Comparison of ENCODE assay signal across 20 cellular contexts in the genomic region with DNA sequence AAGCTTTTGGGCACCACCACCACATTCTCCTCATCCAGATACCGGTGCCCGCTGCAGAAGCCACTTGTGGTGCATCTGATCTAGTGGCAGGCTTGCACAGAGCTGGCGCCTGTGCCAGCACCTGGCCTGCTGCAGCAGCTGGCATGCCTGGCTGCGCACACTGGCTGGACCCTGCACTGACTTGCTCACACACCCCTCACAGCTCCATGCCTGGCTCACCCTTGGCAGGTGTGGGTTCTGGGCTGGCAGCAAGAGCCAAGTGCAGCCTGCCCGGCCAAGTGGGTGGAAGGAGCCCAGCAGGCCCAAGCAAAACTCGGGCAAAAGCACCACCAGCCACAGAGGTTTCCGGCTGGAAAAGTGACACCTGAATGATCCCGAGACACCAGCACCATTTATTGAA.
A peak's percentile ranks its signal among the peaks of the same experiment; 100 is the strongest.
DNase-seq lines count a peak whose midpoint lies in the region; ATAC-seq, FAIRE-seq and TF ChIP-seq lines count a peak whose summit lies in the region.
"Had no signal": no experiment of that assay in that cellular context is flagged by ENCODE, and none has a peak within 500 bp of the region (broad histone marks: within the 10 kb centered on the region; RNA-seq: fewer than 3 reads in every experiment).

No MANE protein-coding gene starts in this region.

- FAIRE-seq in kidney (lab: Jason Lieb, UNC) = no peak
- FAIRE-seq: A549, GM12891, GM18507 had no signal

- H3K27me3 ChIP-seq in MG63 = no peaks in the 10 kb centered on the region

- no peaks in the 10 kb centered on the region for H3K36me3 ChIP-seq in MG63
- no peaks in the 10 kb centered on the region for H3K36me3 ChIP-seq in kidney (ENCODE audit: control insufficient read depth in 1 of 2, insufficient read depth in 2 of 2, low read length in 2 of 2)

- POLR2A ChIA-PET in naive thymus-derived CD8-positive, alpha-beta T cell (lab: Charles Lee) = no interaction called here

- no peak overlapping the region for H3K4me3 Mint-ChIP-seq in stimulated activated effector memory CD8-positive, alpha-beta T cell treated with anti-CD3 and anti-CD28 coated beads, Interleukin-12 subunit alpha, Interleukin-12 subunit beta, amount 100 ng/mL, for 72 hours
- H3K4me3 Mint-ChIP-seq in activated T-cell treated with anti-CD3 and anti-CD28 coated beads, Interleukin-2, amount 50 U/mL, for 72 hours = no peak overlapping the region
- no peak overlapping the region for H3K4me3 Mint-ChIP-seq in naive thymus-derived CD8-positive, alpha-beta T cell
- H3K4me3 Mint-ChIP-seq: CD4-positive, alpha-beta memory T cell; GM23338; H9 had no signal

- no peak overlapping the region for H3K27ac ChIP-seq in kidney (ENCODE audit: low read depth in 2 of 2, low read length in 2 of 2)
- H3K27ac ChIP-seq: A549 had no signal

- no peak overlapping the region for H3K9ac ChIP-seq in kidney (ENCODE audit: low read length in 2 of 2)

- no peak overlapping the region for H3K27ac Mint-ChIP-seq in stimulated activated effector memory CD8-positive, alpha-beta T cell treated with anti-CD3 and anti-CD28 coated beads, Interleukin-12 subunit alpha, Interleukin-12 subunit beta, amount 100 ng/mL, for 72 hours
- no peak overlapping the region for H3K27ac Mint-ChIP-seq in activated T-cell treated with anti-CD3 and anti-CD28 coated beads, Interleukin-2, amount 50 U/mL, for 72 hours
- no peak overlapping the region for H3K27ac Mint-ChIP-seq in naive thymus-derived CD8-positive, alpha-beta T cell
- H3K27ac Mint-ChIP-seq: CD4-positive, alpha-beta memory T cell; GM23338; H9 had no signal

- H3K27me3 Mint-ChIP-seq in activated T-cell treated with anti-CD3 and anti-CD28 coated beads, Interleukin-2, amount 50 U/mL, for 72 hours (ENCODE audit: low read depth) = no peaks in the 10 kb centered on the region
- no peaks in the 10 kb centered on the region for H3K27me3 Mint-ChIP-seq in naive thymus-derived CD8-positive, alpha-beta T cell
- H3K27me3 Mint-ChIP-seq: CD4-positive, alpha-beta memory T cell had no signal

- DNase-seq in MG63 (peak; percentile 53), kidney (peak; percentile 57), NCI-H748 treated with DMSO at 0.1 percent for 48 hours (lab: John Stamatoyannopoulos, UW) (no peak)
- DNase-seq in stimulated activated effector memory CD8-positive, alpha-beta T cell treated with anti-CD3 and anti-CD28 coated beads, Interleukin-12 subunit alpha, Interleukin-12 subunit beta, amount 100 ng/mL, for 72 hours (ENCODE audit: low spot score in 2 of 2) = no peak
- DNase-seq in activated T-cell treated with anti-CD3 and anti-CD28 coated beads, Interleukin-2, amount 50 U/mL, for 72 hours = no peak
- no peak for DNase-seq in naive thymus-derived CD8-positive, alpha-beta T cell
- DNase-seq: 8988T, ACHN, C1 segment of cervical spinal cord, Calu3, COR-L47, DMS79 treated with DMSO at 0.1 percent for 48 hours, GF-D8, H9 had no signal

- ATAC-seq in stimulated activated effector memory CD8-positive, alpha-beta T cell treated with anti-CD3 and anti-CD28 coated beads, Interleukin-12 subunit alpha, Interleukin-12 subunit beta, amount 100 ng/mL, for 72 hours = peak; percentile 14
- ATAC-seq in activated T-cell treated with anti-CD3 and anti-CD28 coated beads, Interleukin-2, amount 50 U/mL, for 72 hours (replicated peaks in 1 of 2) = no peak
- ATAC-seq in naive thymus-derived CD8-positive, alpha-beta T cell = no peak
- ATAC-seq: A549, GM23338, HCT116 had no signal

- H3K36me3 Mint-ChIP-seq in stimulated activated effector memory CD8-positive, alpha-beta T cell treated with anti-CD3 and anti-CD28 coated beads, Interleukin-12 subunit alpha, Interleukin-12 subunit beta, amount 100 ng/mL, for 72 hours = no peaks in the 10 kb centered on the region
- H3K36me3 Mint-ChIP-seq in activated T-cell treated with anti-CD3 and anti-CD28 coated beads, Interleukin-2, amount 50 U/mL, for 72 hours (ENCODE audit: insufficient read depth in 2 of 2) = no peaks in the 10 kb centered on the region
- no peaks in the 10 kb centered on the region for H3K36me3 Mint-ChIP-seq in naive thymus-derived CD8-positive, alpha-beta T cell
- H3K36me3 Mint-ChIP-seq: CD4-positive, alpha-beta memory T cell had no signal

- H3K4me1 Mint-ChIP-seq in stimulated activated effector memory CD8-positive, alpha-beta T cell treated with anti-CD3 and anti-CD28 coated beads, Interleukin-12 subunit alpha, Interleukin-12 subunit beta, amount 100 ng/mL, for 72 hours = no peaks in the 10 kb centered on the region
- no peaks in the 10 kb centered on the region for H3K4me1 Mint-ChIP-seq in activated T-cell treated with anti-CD3 and anti-CD28 coated beads, Interleukin-2, amount 50 U/mL, for 72 hours (ENCODE audit: low read depth)
- H3K4me1 Mint-ChIP-seq in naive thymus-derived CD8-positive, alpha-beta T cell = no peaks in the 10 kb centered on the region
- H3K4me1 Mint-ChIP-seq: CD4-positive, alpha-beta memory T cell; GM23338 had no signal

- H3K4me3 ChIP-seq in MG63 (no peak overlapping the region), kidney (ENCODE audit: low read length in 2 of 2) (no peak overlapping the region)
- H3K4me3 ChIP-seq: A549, GM23338 had no signal

- intact Hi-C loops in kidney (cut with DNase I) = no loop called here

- peaks cover 10% of the 10 kb centered on the region for H3K9me3 Mint-ChIP-seq in stimulated activated effector memory CD8-positive, alpha-beta T cell treated with anti-CD3 and anti-CD28 coated beads, Interleukin-12 subunit alpha, Interleukin-12 subunit beta, amount 100 ng/mL, for 72 hours
- peaks cover 1 to 4% of the 10 kb centered on the region in 2 donors for H3K9me3 Mint-ChIP-seq in activated T-cell treated with anti-CD3 and anti-CD28 coated beads, Interleukin-2, amount 50 U/mL, for 72 hours
- peaks cover 0 to 13% (median 3%) of the 10 kb centered on the region in 9 donors for H3K9me3 Mint-ChIP-seq in naive thymus-derived CD8-positive, alpha-beta T cell

- no peaks in the 10 kb centered on the region; the same call in 1 of the 2 replicates for H3K9me3 ChIP-seq in MG63
- H3K9me3 ChIP-seq in kidney (ENCODE audit: control insufficient read depth in 1 of 2, low read length in 2 of 2) = no peaks in the 10 kb centered on the region
- H3K9me3 ChIP-seq: A549 had no signal

- H3K4me1 ChIP-seq in kidney (ENCODE audit: control insufficient read depth in 1 of 2, insufficient read depth in 1 of 2, low read depth in 1 of 2, low read length in 2 of 2) = no peaks in the 10 kb centered on the region
- H3K4me1 ChIP-seq: A549 had no signal

- TF ChIP-seq CTCF in kidney (IDR thresholded peaks at IDR 0.05; ENCODE audit: borderline replicate concordance, extremely low read depth, insufficient read depth) = no peak

Comparison
In these comparisons a context has a peak if more than half of its experiments do, and no peak if none do; other contexts are left out.
1. DNase-seq: peak in MG63 (single experiment) and kidney (single experiment); none in stimulated activated effector memory CD8-positive, alpha-beta T cell treated with anti-CD3 and anti-CD28 coated beads, Interleukin-12 subunit alpha, Interleukin-12 subunit beta, amount 100 ng/mL, for 72 hours (0 of 2), NCI-H748 treated with DMSO at 0.1 percent for 48 hours (single experiment), activated T-cell treated with anti-CD3 and anti-CD28 coated beads, Interleukin-2, amount 50 U/mL, for 72 hours (0 of 2) and naive thymus-derived CD8-positive, alpha-beta T cell (0 of 10).